1 cellular context compared by ENCODE assay signal in the genomic region with DNA sequence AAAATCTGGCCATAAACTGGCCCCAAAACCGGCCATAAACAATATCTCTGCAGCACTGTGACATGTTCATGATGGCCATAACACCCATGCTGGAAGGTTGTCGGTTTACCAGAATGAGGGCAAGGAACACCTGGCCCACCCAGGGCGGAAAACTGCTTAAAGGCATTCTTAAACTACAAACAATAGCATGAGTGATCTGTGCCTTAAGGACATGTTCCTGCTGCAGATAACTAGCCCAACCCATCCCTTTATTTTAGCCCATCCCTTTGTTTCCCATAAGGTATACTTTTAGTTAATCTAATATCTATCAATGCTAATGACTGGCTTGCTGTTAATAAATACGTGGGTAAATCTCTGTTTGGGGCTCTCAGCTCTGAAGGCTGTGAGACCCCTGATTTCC. TPM values are rescaled to one million over a fixed set of nuclear protein-coding genes. Genes with fewer than 3 reads are reported as not detected.
"Had no signal": no experiment of that assay in that cellular context is flagged by ENCODE, and none has a peak within 500 bp of the region (broad histone marks: within the 10 kb centered on the region; RNA-seq: fewer than 3 reads in every experiment).

No MANE protein-coding gene starts in this region.

RNA-seq across cellular contexts. Expression of a gene that starts 6.0 kb away (rescaled TPM):
- total RNA-seq: G401 had no signal

RNA-seq across cellular contexts. Expression of a gene that starts 42.6 kb away (rescaled TPM):
- total RNA-seq: G401 had no signal
